In genomic region chr20:21101453-21102251, GRCh38 we compare ENCODE assay signal across 8 cellular contexts. TPM values are rescaled to one million over a fixed set of nuclear protein-coding genes. Genes with fewer than 3 reads are reported as not detected.
DNase-seq lines count a peak whose midpoint lies in the region; ATAC-seq and TF ChIP-seq lines count a peak whose summit lies in the region.

No MANE protein-coding gene starts in this region.

- H3K9me3 Mint-ChIP-seq in CD4-positive, alpha-beta T cell = no peaks in the 10 kb centered on the region
- no peaks in the 10 kb centered on the region for H3K9me3 Mint-ChIP-seq in activated naive CD8-positive, alpha-beta T cell treated with anti-CD3 and anti-CD28 coated beads, Interleukin-2, amount 10 ng/mL, durations not matched to agents 7 days and 5 days
- no peaks in the 10 kb centered on the region; the same call in 1 of the 2 replicates for H3K9me3 Mint-ChIP-seq in HFFc6

- peaks cover 98% of the 10 kb centered on the region for H3K27me3 ChIP-seq in CD4-positive, alpha-beta T cell (ENCODE audit: control insufficient read depth, insufficient read depth, low read length)

- TF ChIP-seq CTCF in CD4-positive, alpha-beta T cell (IDR thresholded peaks at IDR 0.05) = no peak
- no peak for TF ChIP-seq CTCF in HFFc6 (IDR thresholded peaks at IDR 0.05)

- intact Hi-C loops in CD4-positive, alpha-beta T cell (cut with DNase I, micrococcal nuclease) = loop anchor here (2.0 to 10.0 kb wide), 3 partner anchors 23 to 406 kb away; partner anchors contain the start of gene NKX2-4 (in 1 of the 2)
- intact Hi-C loops in left colon (cut with DNase I, micrococcal nuclease) = no loop called here

- peak overlapping the region; percentile 83 for H3K4me3 Mint-ChIP-seq in CD4-positive, alpha-beta T cell
- peak overlapping the region; percentile 86 for H3K4me3 Mint-ChIP-seq in activated naive CD8-positive, alpha-beta T cell treated with anti-CD3 and anti-CD28 coated beads, Interleukin-2, amount 10 ng/mL, durations not matched to agents 7 days and 5 days
- no peak overlapping the region for H3K4me3 Mint-ChIP-seq in HFFc6

- peaks cover 5% of the 10 kb centered on the region for H3K36me3 Mint-ChIP-seq in CD4-positive, alpha-beta T cell (ENCODE audit: low read depth)
- H3K36me3 Mint-ChIP-seq in activated naive CD8-positive, alpha-beta T cell treated with anti-CD3 and anti-CD28 coated beads, Interleukin-2, amount 10 ng/mL, durations not matched to agents 7 days and 5 days = no peaks in the 10 kb centered on the region
- H3K36me3 Mint-ChIP-seq in HFFc6 (ENCODE audit: low read depth) = no peaks in the 10 kb centered on the region

- H3K4me1 Mint-ChIP-seq in CD4-positive, alpha-beta T cell (ENCODE audit: low read depth) = peaks cover 52% of the 10 kb centered on the region
- peaks cover 36% of the 10 kb centered on the region for H3K4me1 Mint-ChIP-seq in activated naive CD8-positive, alpha-beta T cell treated with anti-CD3 and anti-CD28 coated beads, Interleukin-2, amount 10 ng/mL, durations not matched to agents 7 days and 5 days
- H3K4me1 Mint-ChIP-seq in HFFc6 (ENCODE audit: low read depth) = peaks cover 7% of the 10 kb centered on the region; the same call in 1 of the 2 replicates

- no peak for DNase-seq in CD4-positive, alpha-beta T cell
- peak; percentile 21 for DNase-seq in M059J (ENCODE audit: low read depth)
- DNase-seq in activated naive CD8-positive, alpha-beta T cell treated with anti-CD3 and anti-CD28 coated beads, Interleukin-2, amount 10 ng/mL, durations not matched to agents 7 days and 5 days = peak; percentile 52
- peak in 1 of 2 donors; percentile 20 for DNase-seq in left colon
- peak in 18 of 49 donors; percentile 24 to 67 (median 50) for DNase-seq in substantia nigra (lab: John Stamatoyannopoulos, UW)
- DNase-seq in HFFc6 = no peak
- no peak for DNase-seq in NCI-H446 (lab: John Stamatoyannopoulos, UW)
- no peak for DNase-seq in GOT3 (lab: John Stamatoyannopoulos, UW)

- no peaks in the 10 kb centered on the region for H3K9me3 ChIP-seq in CD4-positive, alpha-beta T cell (ENCODE audit: control insufficient read depth, low read length)

- peaks cover 94% of the 10 kb centered on the region for H3K27me3 Mint-ChIP-seq in CD4-positive, alpha-beta T cell
- H3K27me3 Mint-ChIP-seq in activated naive CD8-positive, alpha-beta T cell treated with anti-CD3 and anti-CD28 coated beads, Interleukin-2, amount 10 ng/mL, durations not matched to agents 7 days and 5 days = peaks cover 78% of the 10 kb centered on the region
- H3K27me3 Mint-ChIP-seq in HFFc6 (ENCODE audit: insufficient read depth) = peaks cover 51% of the 10 kb centered on the region

- ATAC-seq in CD4-positive, alpha-beta T cell (ENCODE audit: poor library complexity) = no peak
- ATAC-seq in activated naive CD8-positive, alpha-beta T cell treated with anti-CD3 and anti-CD28 coated beads, Interleukin-2, amount 10 ng/mL, durations not matched to agents 7 days and 5 days (ENCODE audit: low read depth) = no peak
- ATAC-seq in left colon = peak; percentile 41

- H3K27ac Mint-ChIP-seq in CD4-positive, alpha-beta T cell = no peak overlapping the region
- H3K27ac Mint-ChIP-seq in activated naive CD8-positive, alpha-beta T cell treated with anti-CD3 and anti-CD28 coated beads, Interleukin-2, amount 10 ng/mL, durations not matched to agents 7 days and 5 days = peak overlapping the region; percentile 65
- H3K27ac Mint-ChIP-seq in HFFc6 = no peak overlapping the region

- H3K27ac ChIP-seq in CD4-positive, alpha-beta T cell (ENCODE audit: low read depth, low read length) = no peak overlapping the region
- peak overlapping the region; percentile 83 for H3K27ac ChIP-seq in substantia nigra (ENCODE audit: low read depth, low read length, poor library complexity, severe bottlenecking)

- CTCF ChIA-PET in CD4-positive, alpha-beta T cell (lab: Charles Lee) = interaction anchor here (0.6 to 1.7 kb wide), 3 partner anchors 24 to 26 kb away, joined by 3 to 7 read pairs (median 3); partner anchors contain the start of gene KIZ

- POLR2A ChIA-PET in CD4-positive, alpha-beta T cell (lab: Charles Lee) = interaction anchor here (3.1 kb wide), 1 partner anchor 24 kb away, joined by 15 read pairs; the partner anchor contains the start of gene KIZ
- POLR2A ChIA-PET in activated naive CD8-positive, alpha-beta T cell treated with anti-CD3 and anti-CD28 coated beads, Interleukin-2, amount 10 ng/mL, durations not matched to agents 7 days and 5 days (lab: Charles Lee) = interaction anchor here (1.1 to 3.9 kb wide), 3 partner anchors 24 to 65 kb away, joined by 3 to 19 read pairs (median 3); partner anchors contain the start of gene KIZ

RNA-seq across cellular contexts. Expression of gene LINC00237, which starts 4.5 kb away (rescaled TPM):
- total RNA-seq in CD4-positive, alpha-beta T cell = not detected
- not detected in 2 replicates for total RNA-seq in M059J (2014; rRNA removed; shearing (Covaris generic))
- total RNA-seq in activated naive CD8-positive, alpha-beta T cell treated with anti-CD3 and anti-CD28 coated beads, Interleukin-2, amount 10 ng/mL, durations not matched to agents 7 days and 5 days = under 1 TPM in 1 of 2 experiments, not detected in 1; 0.33 TPM
- not detected for total RNA-seq in left colon
- total RNA-seq in HFFc6 (2021; fragmentation: NEBNext Ultra II Directional; extraction: Animal tissue kit (Norgen Biotek cat#: 25700)) = not detected

RNA-seq across cellular contexts. Expression of gene KIZ, which starts 24.2 kb away (rescaled TPM):
- 10 to 100 TPM; 31.1 to 33.8 TPM for total RNA-seq in CD4-positive, alpha-beta T cell
- 13.8 and 18.9 TPM in 2 replicates for total RNA-seq in M059J (2014; rRNA removed; shearing (Covaris generic))
- total RNA-seq in activated naive CD8-positive, alpha-beta T cell treated with anti-CD3 and anti-CD28 coated beads, Interleukin-2, amount 10 ng/mL, durations not matched to agents 7 days and 5 days = 10 to 100 TPM; 33.4 to 36.6 TPM
- 10 to 100 TPM; 10.0 to 23.4 TPM for total RNA-seq in left colon
- total RNA-seq in HFFc6 (2021; fragmentation: NEBNext Ultra II Directional; extraction: Animal tissue kit (Norgen Biotek cat#: 25700)) = 10 to 100 TPM; 11.5 to 18.8 (median 14.0) TPM

Comparison
In these comparisons a context has a peak if more than half of its experiments do, and no peak if none do; other contexts are left out.
1. DNase-seq: peak in M059J (single experiment) and activated naive CD8-positive, alpha-beta T cell treated with anti-CD3 and anti-CD28 coated beads, Interleukin-2, amount 10 ng/mL, durations not matched to agents 7 days and 5 days (single experiment); none in CD4-positive, alpha-beta T cell (0 of 10), HFFc6 (single experiment), NCI-H446 (0 of 2) and GOT3 (single experiment).
2. intact Hi-C loops: an anchor here in CD4-positive, alpha-beta T cell (2.0 to 10.0 kb wide); none called in left colon.